In genomic region chr16:16014329-16015224, GRCh38 we compare ENCODE assay signal across 9 cellular contexts.
A peak's percentile ranks its signal among the peaks of the same experiment; 100 is the strongest.
DNase-seq lines count a peak whose midpoint lies in the region; ATAC-seq lines count a peak whose summit lies in the region.
"Had no signal": no experiment of that assay in that cellular context is flagged by ENCODE, and none has a peak within 500 bp of the region (broad histone marks: within the 10 kb centered on the region; RNA-seq: fewer than 3 reads in every experiment).

No MANE protein-coding gene starts in this region.

- H3K36me3 Mint-ChIP-seq in naive B cell: peaks cover 20 to 37% of the 10 kb centered on the region in 2 donors
- peaks cover 48% of the 10 kb centered on the region for H3K36me3 Mint-ChIP-seq in effector memory CD8-positive, alpha-beta T cell (ENCODE audit: insufficient read depth)

- peak overlapping the region in 1 of 8 donors; percentile 33 for H3K4me3 Mint-ChIP-seq in naive B cell
- H3K4me3 Mint-ChIP-seq in effector memory CD8-positive, alpha-beta T cell: no peak overlapping the region

- H3K9me3 Mint-ChIP-seq in naive B cell: no peaks in the 10 kb centered on the region
- H3K9me3 Mint-ChIP-seq in effector memory CD8-positive, alpha-beta T cell: no peaks in the 10 kb centered on the region

- H3K4me1 Mint-ChIP-seq in naive B cell: peaks cover 16 to 27% (median 25%) of the 10 kb centered on the region in 3 donors
- peaks cover 4 to 5% of the 10 kb centered on the region in 2 donors for H3K4me1 Mint-ChIP-seq in effector memory CD8-positive, alpha-beta T cell (ENCODE audit: low read depth in 2 of 2)

- no peaks in the 10 kb centered on the region for H3K27me3 Mint-ChIP-seq in naive B cell
- no peaks in the 10 kb centered on the region for H3K27me3 Mint-ChIP-seq in effector memory CD8-positive, alpha-beta T cell

- DNase-seq in AG20443 (ENCODE audit: low spot score) (peak; percentile 47), NCI-H1694 (lab: John Stamatoyannopoulos, UW) (peak; percentile 93), dermis blood vessel endothelial cell (peak; percentile 43), naive B cell (no peak), cerebellar cortex (ENCODE audit: low spot score) (no peak), anterior cingulate cortex (lab: John Stamatoyannopoulos, UW) (no peak)
- no peak for DNase-seq in effector memory CD8-positive, alpha-beta T cell
- DNase-seq: activated naive CD4-positive, alpha-beta T cell treated with anti-CD3 and anti-CD28 coated beads, Interleukin-2, amount 50 U/mL, for 16 hours had no signal

- ATAC-seq in naive B cell (ENCODE audit: low read depth in 2 of 2) (no peak), esophagus mucosa (no peak)
- no peak for ATAC-seq in effector memory CD8-positive, alpha-beta T cell (replicated peaks)

- peak overlapping the region in 4 of 6 donors; percentile 18 to 61 (median 42) for H3K27ac Mint-ChIP-seq in naive B cell
- H3K27ac Mint-ChIP-seq in effector memory CD8-positive, alpha-beta T cell: peak overlapping the region in 1 of 2 donors; percentile 68

Comparison
In these comparisons a context has a peak if more than half of its experiments do, and no peak if none do; other contexts are left out.
1. DNase-seq: peak in AG20443 (single experiment), NCI-H1694 (single experiment) and dermis blood vessel endothelial cell (single experiment); none in naive B cell (single experiment), cerebellar cortex (single experiment), anterior cingulate cortex (0 of 58) and effector memory CD8-positive, alpha-beta T cell (0 of 3).